ENCODE assay signal across 17 cellular contexts in genomic region chr5:151619812-151620462, GRCh38. TPM values are rescaled to one million over a fixed set of nuclear protein-coding genes. Genes with fewer than 3 reads are reported as not detected.
A peak's percentile ranks its signal among the peaks of the same experiment; 100 is the strongest.
DNase-seq lines count a peak whose midpoint lies in the region; ATAC-seq, FAIRE-seq and TF ChIP-seq lines count a peak whose summit lies in the region.
"Had no signal": no experiment of that assay in that cellular context is flagged by ENCODE, and none has a peak within 500 bp of the region (broad histone marks: within the 10 kb centered on the region; RNA-seq: fewer than 3 reads in every experiment).

No MANE protein-coding gene starts in this region.

- H3K27ac Mint-ChIP-seq in osteocyte (ENCODE audit: unreplicated experiment), result peak overlapping the region; percentile 78
- H3K27ac Mint-ChIP-seq: activated T-helper 2 cell treated with anti-CD3 and anti-CD28 coated beads, Interferon-gamma antibody, Interleukin-2, Interleukin-4, amounts not matched to agents 10 μg/mL and 5 μg/mL and 100 μg/mL, durations not matched to agents 14 hours and 24 hours and 36 hours had no signal

- peaks cover 66% of the 10 kb centered on the region for H3K4me1 Mint-ChIP-seq in osteocyte (ENCODE audit: unreplicated experiment)

- no peak overlapping the region for H3K9ac ChIP-seq in adipocyte (ENCODE audit: low read length)

- H3K36me3 Mint-ChIP-seq in osteocyte (ENCODE audit: unreplicated experiment), result no peaks in the 10 kb centered on the region

- TF ChIP-seq POLR2A in esophagus squamous epithelium (IDR thresholded peaks at IDR 0.05) (peak in 1 of 4 donors; percentile 18), GM18505 (IDR thresholded peaks at IDR 0.05; ENCODE audit: borderline replicate concordance, extremely low read depth, insufficient read depth, insufficient read length) (no peak)

- H3K27ac ChIP-seq in esophagus squamous epithelium, result peak overlapping the region; percentile 69 to 88 (median 77)
- H3K27ac ChIP-seq: adrenal gland, pancreas had no signal

- peak in 1 of 6 experiments; percentile 35 for TF ChIP-seq CTCF in esophagus squamous epithelium (IDR thresholded peaks at IDR 0.05)
- TF ChIP-seq CTCF in osteocyte (IDR thresholded peaks at IDR 0.05), result no peak

- intact Hi-C loops in esophagus squamous epithelium (cut with DNase I), result no loop called here

- ATAC-seq in GM19463 (IDR thresholded peaks at IDR 0.05; ENCODE audit: unreplicated experiment) (no peak), GM18907 (IDR thresholded peaks at IDR 0.05; ENCODE audit: unreplicated experiment) (no peak), GM18505 (IDR thresholded peaks at IDR 0.05; ENCODE audit: unreplicated experiment) (no peak)

- no peaks in the 10 kb centered on the region for H3K27me3 Mint-ChIP-seq in osteocyte (ENCODE audit: unreplicated experiment)

- peak; percentile 51 for DNase-seq in HTR-8/SVneo (ENCODE audit: insufficient read length, low spot score)
- DNase-seq in adipocyte (ENCODE audit: low read depth), result peak; percentile 55
- no peak for DNase-seq in esophagus squamous epithelium (lab: John Stamatoyannopoulos, UW)
- DNase-seq in osteocyte (ENCODE audit: extremely low spot score, unreplicated experiment), result peak; percentile 88
- DNase-seq in HK-2 (ENCODE audit: unreplicated experiment), result no peak
- DNase-seq: adrenal gland; KG1; NCI-H1092; NCI-H2171 treated with DMSO at 0.1 percent for 48 hours; pancreas; stimulated activated CD4-positive, alpha-beta T cell treated with anti-CD3 and anti-CD28 coated beads, Interleukin-4, amount 100 ng/mL, for 4 hours had no signal

- peak overlapping the region; percentile 30 for H3K4me3 Mint-ChIP-seq in osteocyte (ENCODE audit: unreplicated experiment)

- H3K36me3 ChIP-seq in adipocyte (ENCODE audit: control insufficient read depth, insufficient read depth, low read length, severe bottlenecking) (no peaks in the 10 kb centered on the region), esophagus squamous epithelium (no peaks in the 10 kb centered on the region)
- H3K36me3 ChIP-seq: adrenal gland, pancreas had no signal

- no peaks in the 10 kb centered on the region for H3K9me3 Mint-ChIP-seq in osteocyte (ENCODE audit: unreplicated experiment)
- H3K9me3 Mint-ChIP-seq: activated T-helper 2 cell treated with anti-CD3 and anti-CD28 coated beads, Interferon-gamma antibody, Interleukin-2, Interleukin-4, amounts not matched to agents 10 μg/mL and 5 μg/mL and 100 μg/mL, durations not matched to agents 14 hours and 24 hours and 36 hours had no signal

- H3K4me3 ChIP-seq in adipocyte (ENCODE audit: low read length) (no peak overlapping the region), esophagus squamous epithelium (no peak overlapping the region)
- H3K4me3 ChIP-seq: adrenal gland, pancreas had no signal

- WGBS in esophagus squamous epithelium, 2 donors, result 22 to 26% methylated on average over 3 to 5 of the region's 6 CpGs

- no peak for FAIRE-seq in HTR-8/SVneo (lab: Jason Lieb, UNC)
- FAIRE-seq: pancreas had no signal

- peaks cover 31% of the 10 kb centered on the region for H3K27me3 ChIP-seq in adipocyte (replicated peaks; ENCODE audit: control insufficient read depth, insufficient read depth, low read length)
- peaks cover 0 to 4% (median 0%) of the 10 kb centered on the region in 4 donors for H3K27me3 ChIP-seq in esophagus squamous epithelium

- H3K4me1 ChIP-seq in adipocyte (ENCODE audit: control insufficient read depth, insufficient read depth, low read length) (peaks cover 36% of the 10 kb centered on the region), esophagus squamous epithelium (peaks cover 35 to 100% (median 54%) of the 10 kb centered on the region in 3 donors)
- H3K4me1 ChIP-seq: adrenal gland, pancreas had no signal

- H3K9me3 ChIP-seq in adipocyte (ENCODE audit: control insufficient read depth, low read length) (peaks cover 10% of the 10 kb centered on the region), esophagus squamous epithelium (no peaks in the 10 kb centered on the region)
- H3K9me3 ChIP-seq: adrenal gland, pancreas had no signal

RNA-seq across cellular contexts. Expression of gene FAT2, which starts 28.8 kb away (rescaled TPM):
- total RNA-seq in esophagus squamous epithelium, result 100 to 1,000 TPM in 1 of 4 donors, 10 to 100 TPM in 3; 86.5 to 117 (median 99.0) TPM
- 30.1 and 38.4 TPM in 2 replicates for total RNA-seq in osteocyte
- total RNA-seq: activated CD8-positive, alpha-beta memory T cell treated with anti-CD3 and anti-CD28 coated beads for 36 hours; T-helper 1 cell treated with Interleukin-12 subunit alpha and Interleukin-12 subunit beta and Interleukin-4 antibody, amounts not matched to agents 30 ng/mL and 1 ng/mL, for 36 hours had no signal

Comparison
In these comparisons a context has a peak if more than half of its experiments do, and no peak if none do; other contexts are left out.
1. DNase-seq: peak in HTR-8/SVneo (single experiment), adipocyte (single experiment) and osteocyte (single experiment); none in esophagus squamous epithelium (single experiment) and HK-2 (single experiment).